In genomic region chr6:18328549-18328922, GRCh38 we compare ENCODE assay signal across 19 cellular contexts. TPM values are rescaled to one million over a fixed set of nuclear protein-coding genes. Genes with fewer than 3 reads are reported as not detected.
A peak's percentile ranks its signal among the peaks of the same experiment; 100 is the strongest.
DNase-seq lines count a peak whose midpoint lies in the region; ATAC-seq, FAIRE-seq and TF ChIP-seq lines count a peak whose summit lies in the region.
"Had no signal": no experiment of that assay in that cellular context is flagged by ENCODE, and none has a peak within 500 bp of the region (broad histone marks: within the 10 kb centered on the region; RNA-seq: fewer than 3 reads in every experiment).

No MANE protein-coding gene starts in this region.

- FAIRE-seq in urothelium cell line (lab: Jason Lieb, UNC), result no peak
- FAIRE-seq: islet of Langerhans had no signal

- intact Hi-C loops in dendritic cell treated with granulocyte-macrophage colony-stimulating factor and Interleukin-4, amounts not matched to agents 40 ng/mL and 50 ng/mL, for 4 days (cut with micrococcal nuclease), result loop anchor here (10.0 kb wide), 1 partner anchor 174 kb away; the partner anchor contains the start of genes KDM1B and TPMT
- intact Hi-C loops in naive thymus-derived CD4-positive, alpha-beta T cell (cut with micrococcal nuclease), result loop anchor here in 1 of 2 donors (10.0 kb wide), 1 partner anchor 886 kb away; no protein-coding TSS in a partner anchor

- H3K4me1 Mint-ChIP-seq in activated T-cell treated with anti-CD3 and anti-CD28 coated beads, Interleukin-2, amount 50 U/mL, for 72 hours (ENCODE audit: low read depth), result peaks cover 34% of the 10 kb centered on the region
- H3K4me1 Mint-ChIP-seq in activated T-cell treated with anti-CD3 and anti-CD28 coated beads, Interleukin-2, amount 50 U/mL, for 24 hours (ENCODE audit: low read depth), result peaks cover 6% of the 10 kb centered on the region
- peaks cover 70% of the 10 kb centered on the region for H3K4me1 Mint-ChIP-seq in dendritic cell treated with granulocyte-macrophage colony-stimulating factor and Interleukin-4, amounts not matched to agents 40 ng/mL and 50 ng/mL, for 4 days (ENCODE audit: low read depth)
- peaks cover 0 to 8% (median 0%) of the 10 kb centered on the region in 7 donors for H3K4me1 Mint-ChIP-seq in naive thymus-derived CD4-positive, alpha-beta T cell

- WGBS in upper lobe of left lung, 2 donors, result 47 to 53% methylated on average over 3 of the region's 3 CpGs

- H3K4me3 ChIP-seq in naive thymus-derived CD4-positive, alpha-beta T cell (ENCODE audit: low read length), result no peak overlapping the region
- H3K4me3 ChIP-seq in upper lobe of left lung (no peak overlapping the region), Peyer's patch (no peak overlapping the region)

- no peaks in the 10 kb centered on the region for H3K4me1 ChIP-seq in naive thymus-derived CD4-positive, alpha-beta T cell (ENCODE audit: control insufficient read depth in 2 of 2, insufficient read depth in 2 of 2, low read length in 2 of 2)
- H3K4me1 ChIP-seq in upper lobe of left lung (peaks cover 0 to 15% (median 10%) of the 10 kb centered on the region in 4 donors), Peyer's patch (no peaks in the 10 kb centered on the region)

- TF ChIP-seq CTCF in upper lobe of left lung (IDR thresholded peaks at IDR 0.05), result no peak
- TF ChIP-seq CTCF in Peyer's patch (IDR thresholded peaks at IDR 0.05), result no peak

- POLR2A ChIA-PET in naive thymus-derived CD4-positive, alpha-beta T cell (lab: Charles Lee), result no interaction called here

- TF ChIP-seq POLR2A in upper lobe of left lung (IDR thresholded peaks at IDR 0.05), result no peak
- no peak for TF ChIP-seq POLR2A in Peyer's patch (IDR thresholded peaks at IDR 0.05)

- H3K27me3 Mint-ChIP-seq in activated T-cell treated with anti-CD3 and anti-CD28 coated beads, Interleukin-2, amount 50 U/mL, for 72 hours (ENCODE audit: low read depth), result peaks cover 21% of the 10 kb centered on the region
- H3K27me3 Mint-ChIP-seq in activated T-cell treated with anti-CD3 and anti-CD28 coated beads, Interleukin-2, amount 50 U/mL, for 24 hours, result peaks cover 16% of the 10 kb centered on the region
- no peaks in the 10 kb centered on the region for H3K27me3 Mint-ChIP-seq in dendritic cell treated with granulocyte-macrophage colony-stimulating factor and Interleukin-4, amounts not matched to agents 40 ng/mL and 50 ng/mL, for 4 days
- H3K27me3 Mint-ChIP-seq in naive thymus-derived CD4-positive, alpha-beta T cell, result peaks cover 0 to 11% (median 5%) of the 10 kb centered on the region in 5 donors

- CTCF ChIA-PET in naive thymus-derived CD4-positive, alpha-beta T cell (lab: Charles Lee), result interaction anchor here (0.8 to 2.1 kb wide), 5 partner anchors 59 to 179 kb away, joined by 3 to 8 read pairs (median 5); partner anchors contain the start of gene RNF144B

- H3K27ac ChIP-seq in naive thymus-derived CD4-positive, alpha-beta T cell (ENCODE audit: low read depth, low read length), result no peak overlapping the region
- H3K27ac ChIP-seq in upper lobe of left lung, result peak overlapping the region; percentile 66 to 85 (median 75)
- H3K27ac ChIP-seq in Peyer's patch, result peak overlapping the region in 2 of 4 donors; percentile 38 to 61

- no peaks in the 10 kb centered on the region for H3K27me3 ChIP-seq in naive thymus-derived CD4-positive, alpha-beta T cell (ENCODE audit: control insufficient read depth in 2 of 2, insufficient read depth in 2 of 2, low read length in 2 of 2)
- no peaks in the 10 kb centered on the region for H3K27me3 ChIP-seq in upper lobe of left lung
- no peaks in the 10 kb centered on the region for H3K27me3 ChIP-seq in Peyer's patch

- peak overlapping the region; percentile 6 to 70 for H3K4me3 Mint-ChIP-seq in activated T-cell treated with anti-CD3 and anti-CD28 coated beads, Interleukin-2, amount 50 U/mL, for 72 hours
- H3K4me3 Mint-ChIP-seq in activated T-cell treated with anti-CD3 and anti-CD28 coated beads, Interleukin-2, amount 50 U/mL, for 24 hours, result no peak overlapping the region
- H3K4me3 Mint-ChIP-seq in dendritic cell treated with granulocyte-macrophage colony-stimulating factor and Interleukin-4, amounts not matched to agents 40 ng/mL and 50 ng/mL, for 4 days, result no peak overlapping the region
- H3K4me3 Mint-ChIP-seq in naive thymus-derived CD4-positive, alpha-beta T cell, result no peak overlapping the region
- H3K4me3 Mint-ChIP-seq: activated CD4-positive, alpha-beta memory T cell treated with anti-CD3 and anti-CD28 coated beads, Interleukin-2, amount 10 ng/mL, durations not matched to agents 7 days and 5 days; brain had no signal

- DNase-seq in activated T-cell treated with anti-CD3 and anti-CD28 coated beads, Interleukin-2, amount 50 U/mL, for 72 hours, result no peak
- no peak for DNase-seq in activated T-cell treated with anti-CD3 and anti-CD28 coated beads, Interleukin-2, amount 50 U/mL, for 24 hours
- no peak for DNase-seq in naive thymus-derived CD4-positive, alpha-beta T cell
- DNase-seq in upper lobe of left lung (no peak), urothelium cell line (ENCODE audit: low spot score) (no peak), Peyer's patch (no peak), G401 (ENCODE audit: low spot score) (no peak)
- DNase-seq: activated CD4-positive, alpha-beta memory T cell treated with anti-CD3 and anti-CD28 coated beads, Interleukin-2, amount 10 ng/mL, durations not matched to agents 7 days and 5 days; activated gamma-delta T cell treated with Interleukin-2 at 50 U/mL for 16 hours; GDM1; KBM-7; NCI-H1694; NCI-H69; SHP77; stimulated activated CD4-positive, alpha-beta T cell treated with anti-CD3 and anti-CD28 coated beads, Interleukin-2, amount 100 ng/mL, for 48 hours; T1000 had no signal

- peak in 3 of 4 donors; percentile 35 to 67 (median 58) for TF ChIP-seq EP300 in upper lobe of left lung (IDR thresholded peaks at IDR 0.05)

- no peaks in the 10 kb centered on the region for H3K9me3 ChIP-seq in naive thymus-derived CD4-positive, alpha-beta T cell (ENCODE audit: control insufficient read depth in 2 of 3, low read length in 3 of 3)
- H3K9me3 ChIP-seq in upper lobe of left lung (no peaks in the 10 kb centered on the region), Peyer's patch (no peaks in the 10 kb centered on the region)

- no peaks in the 10 kb centered on the region for H3K36me3 ChIP-seq in naive thymus-derived CD4-positive, alpha-beta T cell (ENCODE audit: control insufficient read depth in 2 of 3, insufficient read depth in 3 of 3, low read length in 3 of 3)
- no peaks in the 10 kb centered on the region for H3K36me3 ChIP-seq in upper lobe of left lung
- H3K36me3 ChIP-seq in Peyer's patch, result no peaks in the 10 kb centered on the region

- H3K27ac Mint-ChIP-seq in activated T-cell treated with anti-CD3 and anti-CD28 coated beads, Interleukin-2, amount 50 U/mL, for 72 hours, result peak overlapping the region; percentile 67
- H3K27ac Mint-ChIP-seq in activated T-cell treated with anti-CD3 and anti-CD28 coated beads, Interleukin-2, amount 50 U/mL, for 24 hours, result no peak overlapping the region
- H3K27ac Mint-ChIP-seq in dendritic cell treated with granulocyte-macrophage colony-stimulating factor and Interleukin-4, amounts not matched to agents 40 ng/mL and 50 ng/mL, for 4 days, result peak overlapping the region; percentile 97
- H3K27ac Mint-ChIP-seq in naive thymus-derived CD4-positive, alpha-beta T cell, result no peak overlapping the region
- H3K27ac Mint-ChIP-seq: activated CD4-positive, alpha-beta memory T cell treated with anti-CD3 and anti-CD28 coated beads, Interleukin-2, amount 10 ng/mL, durations not matched to agents 7 days and 5 days; brain had no signal

- ATAC-seq in activated T-cell treated with anti-CD3 and anti-CD28 coated beads, Interleukin-2, amount 50 U/mL, for 72 hours (replicated peaks in 1 of 2), result peak; percentile 77 to 78
- ATAC-seq in naive thymus-derived CD4-positive, alpha-beta T cell, result peak; percentile 44
- peak; percentile 40 to 47 for ATAC-seq in upper lobe of left lung (ENCODE audit: low FRiP score in 2 of 2)

- H3K9me3 Mint-ChIP-seq in activated T-cell treated with anti-CD3 and anti-CD28 coated beads, Interleukin-2, amount 50 U/mL, for 72 hours, result no peaks in the 10 kb centered on the region
- no peaks in the 10 kb centered on the region for H3K9me3 Mint-ChIP-seq in activated T-cell treated with anti-CD3 and anti-CD28 coated beads, Interleukin-2, amount 50 U/mL, for 24 hours
- no peaks in the 10 kb centered on the region for H3K9me3 Mint-ChIP-seq in dendritic cell treated with granulocyte-macrophage colony-stimulating factor and Interleukin-4, amounts not matched to agents 40 ng/mL and 50 ng/mL, for 4 days
- H3K9me3 Mint-ChIP-seq in naive thymus-derived CD4-positive, alpha-beta T cell, result no peaks in the 10 kb centered on the region
- H3K9me3 Mint-ChIP-seq: activated CD4-positive, alpha-beta memory T cell treated with anti-CD3 and anti-CD28 coated beads, Interleukin-2, amount 10 ng/mL, durations not matched to agents 7 days and 5 days had no signal

- in situ Hi-C loops in G401 (cut with HindIII; ENCODE audit: low sequenced_read_pairs), result no loop called here

- peaks cover 1% of the 10 kb centered on the region in 2 donors for H3K36me3 Mint-ChIP-seq in activated T-cell treated with anti-CD3 and anti-CD28 coated beads, Interleukin-2, amount 50 U/mL, for 72 hours (ENCODE audit: insufficient read depth in 2 of 2)
- H3K36me3 Mint-ChIP-seq in activated T-cell treated with anti-CD3 and anti-CD28 coated beads, Interleukin-2, amount 50 U/mL, for 24 hours (ENCODE audit: low read depth), result no peaks in the 10 kb centered on the region
- H3K36me3 Mint-ChIP-seq in dendritic cell treated with granulocyte-macrophage colony-stimulating factor and Interleukin-4, amounts not matched to agents 40 ng/mL and 50 ng/mL, for 4 days (ENCODE audit: low read depth), result no peaks in the 10 kb centered on the region
- H3K36me3 Mint-ChIP-seq in naive thymus-derived CD4-positive, alpha-beta T cell, result no peaks in the 10 kb centered on the region
- H3K36me3 Mint-ChIP-seq: brain had no signal

RNA-seq across cellular contexts. Expression of gene RNF144B, which starts 58.6 kb away (rescaled TPM):
- 10 to 100 TPM in 1 of 2 donors, 1 to 10 TPM in 1; 9.4 to 11.9 TPM for total RNA-seq in activated T-cell treated with anti-CD3 and anti-CD28 coated beads, Interleukin-2, amount 50 U/mL, for 72 hours
- 10 to 100 TPM in 1 of 5 experiments, 1 to 10 TPM in 4; 1.5 to 23.5 (median 7.9) TPM for total RNA-seq in naive thymus-derived CD4-positive, alpha-beta T cell
- 1 to 10 TPM; 1.6 to 1.8 TPM for polyA plus RNA-seq in naive thymus-derived CD4-positive, alpha-beta T cell
- total RNA-seq in upper lobe of left lung (100 to 1,000 TPM in 1 of 6 donors, 10 to 100 TPM in 5; 46.1 to 105 (median 55.8) TPM), Peyer's patch (10 to 100 TPM in 1 of 4 donors, 1 to 10 TPM in 3; 1.4 to 14.9 (median 2.4) TPM)
- total RNA-seq in G401 (2014; rRNA removed; shearing (Covaris generic)), result under 0.01 TPM in 1 of 2 replicates, not detected in the other

Comparison
In these comparisons a context has a peak if more than half of its experiments do, and no peak if none do; other contexts are left out.
1. H3K27ac Mint-ChIP-seq: peak in activated T-cell treated with anti-CD3 and anti-CD28 coated beads, Interleukin-2, amount 50 U/mL, for 72 hours (single experiment) and dendritic cell treated with granulocyte-macrophage colony-stimulating factor and Interleukin-4, amounts not matched to agents 40 ng/mL and 50 ng/mL, for 4 days (single experiment); none in activated T-cell treated with anti-CD3 and anti-CD28 coated beads, Interleukin-2, amount 50 U/mL, for 24 hours (single experiment) and naive thymus-derived CD4-positive, alpha-beta T cell (0 of 9).
2. H3K4me3 Mint-ChIP-seq: peak in activated T-cell treated with anti-CD3 and anti-CD28 coated beads, Interleukin-2, amount 50 U/mL, for 72 hours (2 of 2); none in activated T-cell treated with anti-CD3 and anti-CD28 coated beads, Interleukin-2, amount 50 U/mL, for 24 hours (single experiment), dendritic cell treated with granulocyte-macrophage colony-stimulating factor and Interleukin-4, amounts not matched to agents 40 ng/mL and 50 ng/mL, for 4 days (single experiment) and naive thymus-derived CD4-positive, alpha-beta T cell (0 of 10).
3. Peak in every context shown above with its lines, with median percentiles within 50 percentile points of each other: ATAC-seq.